In genomic region chrX:45022144-45022543, GRCh38 we compare ENCODE assay signal across 25 cellular contexts.
"Had no signal": no experiment of that assay in that cellular context is flagged by ENCODE, and none has a peak within 500 bp of the region (broad histone marks: within the 10 kb centered on the region; RNA-seq: fewer than 3 reads in every experiment).

No MANE protein-coding gene starts in this region.

- H3K36me3 ChIP-seq: left ventricle myocardium inferior, ovary, right atrium auricular region, stomach, thyroid gland, transverse colon, upper lobe of left lung, vagina had no signal

- H3K27me3 Mint-ChIP-seq: naive thymus-derived CD4-positive, alpha-beta T cell; natural killer cell treated with Interleukin-12 subunit alpha and Interleukin-12 subunit beta and Interleukin-15 and Interleukin-18, amount 100 ng/mL, for 72 hours; progenitor cell of endocrine pancreas; stimulated activated naive B cell treated with anti-CD40 and anti-IgM and Interleukin-4, amounts not matched to agents 10 μg/mL and 1 μg/mL and 100 μg/mL, for 72 hours had no signal

- H3K36me3 Mint-ChIP-seq: immature natural killer cell; natural killer cell treated with Interleukin-12 subunit alpha and Interleukin-12 subunit beta and Interleukin-15 and Interleukin-18, amount 100 ng/mL, for 72 hours had no signal

- H3K27ac ChIP-seq: left ventricle myocardium inferior, ovary, right atrium auricular region, skin epidermis, stomach, testis, thyroid gland, transverse colon, upper lobe of left lung, vagina had no signal

- H3K4me3 ChIP-seq: left ventricle myocardium inferior, lung, mucosa of descending colon, ovary, right atrium auricular region, skin epidermis, stomach, testis, thyroid gland, transverse colon, upper lobe of left lung, vagina had no signal

- DNase-seq: immature natural killer cell; left ventricle myocardium inferior; midbrain; mucosa of descending colon; naive thymus-derived CD4-positive, alpha-beta T cell; ovary; stimulated activated CD4-positive, alpha-beta T cell treated with anti-CD3 and anti-CD28 coated beads, Interleukin-12 subunit alpha, Interleukin-12 subunit beta, amount 100 ng/mL, for 4 hours; stimulated activated CD4-positive, alpha-beta T cell treated with anti-CD3 and anti-CD28 coated beads, Interleukin-15, amount 100 ng/mL, for 24 hours; stimulated activated CD4-positive, alpha-beta T cell treated with anti-CD3 and anti-CD28 coated beads, Interleukin-2, amount 100 ng/mL, for 24 hours; stimulated activated CD4-positive, alpha-beta T cell treated with anti-CD3 and anti-CD28 coated beads, Interleukin-4, amount 100 ng/mL, for 1 hour; stimulated activated naive B cell treated with anti-CD40 and anti-IgM and Interleukin-4, amounts not matched to agents 10 μg/mL and 1 μg/mL and 100 μg/mL, for 72 hours; stimulated activated naive CD8-positive, alpha-beta T cell treated with anti-CD3 and anti-CD28 coated beads, Interleukin-15, Interleukin-2, amounts not matched to agents 100 U/mL and 50 U/mL, for 24 hours; stomach; testis; thyroid gland; transverse colon; upper lobe of left lung had no signal

- H3K27me3 ChIP-seq: ovary, right atrium auricular region, stomach, testis, thyroid gland, transverse colon, upper lobe of left lung, vagina had no signal

- FAIRE-seq: islet of Langerhans had no signal

- ATAC-seq: mucosa of descending colon; naive thymus-derived CD4-positive, alpha-beta T cell; natural killer cell treated with Interleukin-12 subunit alpha and Interleukin-12 subunit beta and Interleukin-15 and Interleukin-18, amount 100 ng/mL, for 72 hours; sciatic nerve; stimulated activated naive B cell treated with anti-CD40 and anti-IgM and Interleukin-4, amounts not matched to agents 10 μg/mL and 1 μg/mL and 100 μg/mL, for 72 hours; stimulated activated naive CD8-positive, alpha-beta T cell treated with anti-CD3 and anti-CD28 coated beads, Interleukin-15, Interleukin-2, amounts not matched to agents 100 U/mL and 50 U/mL, for 24 hours had no signal

- H3K4me1 ChIP-seq: testis had no signal

- H3K9me3 Mint-ChIP-seq: immature natural killer cell; natural killer cell treated with Interleukin-12 subunit alpha and Interleukin-12 subunit beta and Interleukin-15 and Interleukin-18, amount 100 ng/mL, for 72 hours; stimulated activated naive B cell treated with anti-CD40 and anti-IgM and Interleukin-4, amounts not matched to agents 10 μg/mL and 1 μg/mL and 100 μg/mL, for 72 hours had no signal

- H3K4me3 Mint-ChIP-seq: immature natural killer cell; natural killer cell treated with Interleukin-12 subunit alpha and Interleukin-12 subunit beta and Interleukin-15 and Interleukin-18, amount 100 ng/mL, for 72 hours; stimulated activated naive B cell treated with anti-CD40 and anti-IgM and Interleukin-4, amounts not matched to agents 10 μg/mL and 1 μg/mL and 100 μg/mL, for 72 hours had no signal

- H3K27ac Mint-ChIP-seq: natural killer cell treated with Interleukin-12 subunit alpha and Interleukin-12 subunit beta and Interleukin-15 and Interleukin-18, amount 100 ng/mL, for 72 hours; stimulated activated naive B cell treated with anti-CD40 and anti-IgM and Interleukin-4, amounts not matched to agents 10 μg/mL and 1 μg/mL and 100 μg/mL, for 72 hours had no signal

- H3K9me3 ChIP-seq: left ventricle myocardium inferior, mucosa of descending colon, ovary, right atrium auricular region, stomach, testis, thyroid gland, transverse colon, upper lobe of left lung, vagina had no signal
